In the genomic region with DNA sequence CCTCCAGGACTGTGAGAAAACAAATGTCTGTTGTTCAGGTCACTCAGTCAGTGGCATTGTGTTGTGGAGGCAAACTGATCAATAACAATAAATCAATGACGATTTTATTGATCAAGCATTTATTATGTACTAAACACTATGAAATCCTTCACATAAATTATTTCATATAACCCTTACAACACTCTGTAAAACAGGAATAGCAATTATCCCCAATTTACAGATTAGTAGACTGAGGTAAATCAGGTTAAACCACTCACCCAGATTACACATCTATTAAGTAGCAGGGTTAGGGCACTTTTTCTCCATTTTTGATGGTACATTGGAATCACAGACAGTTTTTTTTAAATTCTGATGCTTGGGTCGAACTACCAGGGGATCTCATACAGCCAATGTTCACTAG, we compare ENCODE assay signal across 39 cellular contexts.
"Had no signal": no experiment of that assay in that cellular context is flagged by ENCODE, and none has a peak within 500 bp of the region (broad histone marks: within the 10 kb centered on the region; RNA-seq: fewer than 3 reads in every experiment).

No MANE protein-coding gene starts in this region.

- H3K9me3 Mint-ChIP-seq: activated naive CD4-positive, alpha-beta T cell treated with anti-CD3 and anti-CD28 coated beads for 36 hours; activated naive CD4-positive, alpha-beta T cell treated with anti-CD3 and anti-CD28 coated beads, Interleukin-2, amount 10 ng/mL, durations not matched to agents 7 days and 5 days; activated naive CD4-positive, alpha-beta T cell treated with anti-CD3 and anti-CD28 coated beads, Interleukin-2, amount 50 U/mL, for 24 hours; activated naive CD8-positive, alpha-beta T cell treated with anti-CD3 and anti-CD28 coated beads for 36 hours; activated naive CD8-positive, alpha-beta T cell treated with anti-CD3 and anti-CD28 coated beads, Interleukin-2, amount 10 ng/mL, durations not matched to agents 7 days and 5 days; activated naive CD8-positive, alpha-beta T cell treated with anti-CD3 and anti-CD28 coated beads, Interleukin-2, amount 50 U/mL, for 24 hours; activated T-cell treated with anti-CD3 and anti-CD28 coated beads, Interleukin-2, amount 50 U/mL, for 24 hours; activated T-cell treated with anti-CD3 and anti-CD28 coated beads, Interleukin-2, amount 50 U/mL, for 4 hours; activated T-cell treated with anti-CD3 and anti-CD28 coated beads, Interleukin-2, amount 50 U/mL, for 72 hours; activated T-helper 1 cell treated with anti-CD3 and anti-CD28 coated beads, Interleukin-12 subunit alpha, Interleukin-12 subunit beta, Interleukin-2, Interleukin-4 antibody, amounts not matched to agents 30 ng/mL and 10 ng/mL and 1 ng/mL, durations not matched to agents 14 hours and 24 hours and 36 hours; activated T-helper 17 cell treated with anti-CD3 and anti-CD28 coated beads, Interleukin-2, amount 50 U/mL, for 72 hours; activated T-helper 2 cell treated with anti-CD3 and anti-CD28 coated beads, Interferon-gamma antibody, Interleukin-2, Interleukin-4, amounts not matched to agents 10 μg/mL and 5 μg/mL and 100 μg/mL, durations not matched to agents 14 hours and 24 hours and 36 hours; brain; central memory CD8-positive, alpha-beta T cell had no signal

- ATAC-seq: activated naive CD4-positive, alpha-beta T cell treated with anti-CD3 and anti-CD28 coated beads, Interleukin-2, amount 50 U/mL, for 72 hours; activated naive CD8-positive, alpha-beta T cell treated with anti-CD3 and anti-CD28 coated beads, Interleukin-2, amount 50 U/mL, for 24 hours; activated T-cell treated with anti-CD3 and anti-CD28 coated beads, Interleukin-2, amount 50 U/mL, for 4 hours; activated T-cell treated with anti-CD3 and anti-CD28 coated beads, Interleukin-2, amount 50 U/mL, for 72 hours; activated T-helper 17 cell treated with anti-CD3 and anti-CD28 coated beads, Interleukin-2, amount 50 U/mL, for 72 hours; body of pancreas had no signal

- H3K4me1 ChIP-seq: adrenal gland, ascending aorta, body of pancreas, breast epithelium had no signal

- H3K36me3 Mint-ChIP-seq: activated naive CD4-positive, alpha-beta T cell treated with anti-CD3 and anti-CD28 coated beads, Interleukin-2, amount 10 ng/mL, durations not matched to agents 7 days and 5 days; activated naive CD4-positive, alpha-beta T cell treated with anti-CD3 and anti-CD28 coated beads, Interleukin-2, amount 50 U/mL, for 24 hours; activated naive CD8-positive, alpha-beta T cell; activated naive CD8-positive, alpha-beta T cell treated with anti-CD3 and anti-CD28 coated beads for 36 hours; activated naive CD8-positive, alpha-beta T cell treated with anti-CD3 and anti-CD28 coated beads, Interleukin-2, amount 10 ng/mL, durations not matched to agents 7 days and 5 days; brain had no signal

- H3K4me1 Mint-ChIP-seq: activated naive CD4-positive, alpha-beta T cell treated with anti-CD3 and anti-CD28 coated beads, Interleukin-2, amount 10 ng/mL, durations not matched to agents 7 days and 5 days; activated naive CD4-positive, alpha-beta T cell treated with anti-CD3 and anti-CD28 coated beads, Interleukin-2, amount 50 U/mL, for 24 hours; activated naive CD8-positive, alpha-beta T cell treated with anti-CD3 and anti-CD28 coated beads for 36 hours; activated naive CD8-positive, alpha-beta T cell treated with anti-CD3 and anti-CD28 coated beads, Interleukin-2, amount 10 ng/mL, durations not matched to agents 7 days and 5 days; activated naive CD8-positive, alpha-beta T cell treated with anti-CD3 and anti-CD28 coated beads, Interleukin-2, amount 50 U/mL, for 24 hours; activated T-helper 17 cell treated with anti-CD3 and anti-CD28 coated beads, Interleukin-2, amount 50 U/mL, for 72 hours; brain; central memory CD8-positive, alpha-beta T cell had no signal

- H3K36me3 ChIP-seq: adrenal gland, ascending aorta, brain microvascular endothelial cell, breast epithelium, cardiac muscle cell had no signal

- H3K4me3 Mint-ChIP-seq: activated naive CD4-positive, alpha-beta T cell treated with anti-CD3 and anti-CD28 coated beads for 36 hours; activated naive CD4-positive, alpha-beta T cell treated with anti-CD3 and anti-CD28 coated beads, Interleukin-2, amount 10 ng/mL, durations not matched to agents 7 days and 5 days; activated naive CD4-positive, alpha-beta T cell treated with anti-CD3 and anti-CD28 coated beads, Interleukin-2, amount 50 U/mL, for 24 hours; activated naive CD8-positive, alpha-beta T cell; activated naive CD8-positive, alpha-beta T cell treated with anti-CD3 and anti-CD28 coated beads for 36 hours; activated naive CD8-positive, alpha-beta T cell treated with anti-CD3 and anti-CD28 coated beads, Interleukin-2, amount 10 ng/mL, durations not matched to agents 7 days and 5 days; activated naive CD8-positive, alpha-beta T cell treated with anti-CD3 and anti-CD28 coated beads, Interleukin-2, amount 50 U/mL, for 24 hours; activated T-cell treated with anti-CD3 and anti-CD28 coated beads, Interleukin-2, amount 50 U/mL, for 24 hours; activated T-cell treated with anti-CD3 and anti-CD28 coated beads, Interleukin-2, amount 50 U/mL, for 4 hours; activated T-cell treated with anti-CD3 and anti-CD28 coated beads, Interleukin-2, amount 50 U/mL, for 72 hours; activated T-helper 1 cell treated with anti-CD3 and anti-CD28 coated beads, Interleukin-12 subunit alpha, Interleukin-12 subunit beta, Interleukin-2, Interleukin-4 antibody, amounts not matched to agents 30 ng/mL and 10 ng/mL and 1 ng/mL, durations not matched to agents 14 hours and 24 hours and 36 hours; activated T-helper 17 cell treated with anti-CD3 and anti-CD28 coated beads, Interleukin-2, amount 50 U/mL, for 72 hours; brain; central memory CD8-positive, alpha-beta T cell had no signal

- H3K9me3 ChIP-seq: adrenal gland, ascending aorta, body of pancreas, breast epithelium had no signal

- H3K4me3 ChIP-seq: adrenal gland, ascending aorta, body of pancreas, breast epithelium, cardiac muscle cell had no signal

- H3K27me3 Mint-ChIP-seq: activated naive CD4-positive, alpha-beta T cell treated with anti-CD3 and anti-CD28 coated beads, Interleukin-2, amount 10 ng/mL, durations not matched to agents 7 days and 5 days; activated naive CD8-positive, alpha-beta T cell; activated naive CD8-positive, alpha-beta T cell treated with anti-CD3 and anti-CD28 coated beads for 36 hours; activated naive CD8-positive, alpha-beta T cell treated with anti-CD3 and anti-CD28 coated beads, Interleukin-2, amount 10 ng/mL, durations not matched to agents 7 days and 5 days; activated T-helper 17 cell treated with anti-CD3 and anti-CD28 coated beads, Interleukin-2, amount 50 U/mL, for 72 hours had no signal

- H3K27ac ChIP-seq: adrenal gland, ascending aorta, body of pancreas, brain microvascular endothelial cell, breast epithelium, cardiac muscle cell had no signal

- FAIRE-seq: astrocyte, bronchial epithelial cell had no signal

- H3K27me3 ChIP-seq: adrenal gland, ascending aorta, body of pancreas, brain microvascular endothelial cell, breast epithelium had no signal

- H3K27ac Mint-ChIP-seq: activated naive CD4-positive, alpha-beta T cell treated with anti-CD3 and anti-CD28 coated beads for 36 hours; activated naive CD4-positive, alpha-beta T cell treated with anti-CD3 and anti-CD28 coated beads, Interleukin-2, amount 10 ng/mL, durations not matched to agents 7 days and 5 days; activated naive CD4-positive, alpha-beta T cell treated with anti-CD3 and anti-CD28 coated beads, Interleukin-2, amount 50 U/mL, for 24 hours; activated naive CD4-positive, alpha-beta T cell treated with anti-CD3 and anti-CD28 coated beads, Interleukin-2, amount 50 U/mL, for 72 hours; activated naive CD8-positive, alpha-beta T cell; activated naive CD8-positive, alpha-beta T cell treated with anti-CD3 and anti-CD28 coated beads for 36 hours; activated naive CD8-positive, alpha-beta T cell treated with anti-CD3 and anti-CD28 coated beads, Interleukin-2, amount 10 ng/mL, durations not matched to agents 7 days and 5 days; activated naive CD8-positive, alpha-beta T cell treated with anti-CD3 and anti-CD28 coated beads, Interleukin-2, amount 50 U/mL, for 24 hours; activated T-cell treated with anti-CD3 and anti-CD28 coated beads, Interleukin-2, amount 50 U/mL, for 24 hours; activated T-cell treated with anti-CD3 and anti-CD28 coated beads, Interleukin-2, amount 50 U/mL, for 72 hours; activated T-helper 1 cell treated with anti-CD3 and anti-CD28 coated beads, Interleukin-12 subunit alpha, Interleukin-12 subunit beta, Interleukin-2, Interleukin-4 antibody, amounts not matched to agents 30 ng/mL and 10 ng/mL and 1 ng/mL, durations not matched to agents 14 hours and 24 hours and 36 hours; activated T-helper 17 cell treated with anti-CD3 and anti-CD28 coated beads, Interleukin-2, amount 50 U/mL, for 72 hours; activated T-helper 2 cell treated with anti-CD3 and anti-CD28 coated beads, Interferon-gamma antibody, Interleukin-2, Interleukin-4, amounts not matched to agents 10 μg/mL and 5 μg/mL and 100 μg/mL, durations not matched to agents 14 hours and 24 hours and 36 hours had no signal

- DNase-seq: activated effector memory CD4-positive, alpha-beta T cell treated with anti-CD3 and anti-CD28 coated beads, Interleukin-2, amount 50 U/mL, for 16 hours; activated effector memory CD4-positive, alpha-beta T cell treated with Interleukin-2 at 50 U/mL for 16 hours; activated gamma-delta T cell; activated gamma-delta T cell treated with Interleukin-2 at 50 U/mL for 16 hours; activated naive CD4-positive, alpha-beta T cell; activated naive CD4-positive, alpha-beta T cell treated with anti-CD3 and anti-CD28 coated beads for 36 hours; activated naive CD4-positive, alpha-beta T cell treated with anti-CD3 and anti-CD28 coated beads, Interleukin-2, amount 10 ng/mL, durations not matched to agents 7 days and 5 days; activated naive CD4-positive, alpha-beta T cell treated with anti-CD3 and anti-CD28 coated beads, Interleukin-2, amount 50 U/mL, for 16 hours; activated naive CD4-positive, alpha-beta T cell treated with Interleukin-2 at 50 U/mL for 16 hours; activated naive CD8-positive, alpha-beta T cell treated with anti-CD3 and anti-CD28 coated beads for 36 hours; activated naive CD8-positive, alpha-beta T cell treated with anti-CD3 and anti-CD28 coated beads, Interleukin-2, amount 10 ng/mL, durations not matched to agents 7 days and 5 days; activated naive CD8-positive, alpha-beta T cell treated with anti-CD3 and anti-CD28 coated beads, Interleukin-2, amount 50 U/mL, for 24 hours; activated T-cell treated with anti-CD3 and anti-CD28 coated beads, Interleukin-2, amount 50 U/mL, for 1 hour; activated T-cell treated with anti-CD3 and anti-CD28 coated beads, Interleukin-2, amount 50 U/mL, for 24 hours; activated T-cell treated with anti-CD3 and anti-CD28 coated beads, Interleukin-2, amount 50 U/mL, for 4 hours; activated T-cell treated with anti-CD3 and anti-CD28 coated beads, Interleukin-2, amount 50 U/mL, for 48 hours; activated T-cell treated with anti-CD3 and anti-CD28 coated beads, Interleukin-2, amount 50 U/mL, for 72 hours; adrenal gland; amniotic stem cell; amygdala; anterior cingulate cortex; aorta; body of pancreas; brain microvascular endothelial cell; central memory CD4-positive, alpha-beta T cell; cerebellar nuclear complex had no signal
